ENCODE assay signal across 8 cellular contexts in genomic region chr1:159177273-159177907, GRCh38. TPM values are rescaled to one million over a fixed set of nuclear protein-coding genes. Genes with fewer than 3 reads are reported as not detected.
A peak's percentile ranks its signal among the peaks of the same experiment; 100 is the strongest.
DNase-seq lines count a peak whose midpoint lies in the region; ATAC-seq and TF ChIP-seq lines count a peak whose summit lies in the region.
"Had no signal": no experiment of that assay in that cellular context is flagged by ENCODE, and none has a peak within 500 bp of the region (broad histone marks: within the 10 kb centered on the region; RNA-seq: fewer than 3 reads in every experiment).

No MANE protein-coding gene starts in this region.

- no peak overlapping the region for H3K27ac Mint-ChIP-seq in GM23338

- peaks cover 22% of the 10 kb centered on the region for H3K4me1 Mint-ChIP-seq in GM23338

- H3K4me3 Mint-ChIP-seq in GM23338, result no peak overlapping the region; the same call in 2 of the 3 replicates

- H3K9me2 ChIP-seq in GM23338 (ENCODE audit: insufficient read depth), result no peaks in the 10 kb centered on the region

- peaks cover 4% of the 10 kb centered on the region; the same call in 1 of the 2 replicates for H3K79me2 ChIP-seq in GM23338 (replicated peaks; ENCODE audit: insufficient read depth)

- no peaks in the 10 kb centered on the region for H3K27me3 ChIP-seq in GM23338 (ENCODE audit: insufficient read depth)

- H2AFZ ChIP-seq in GM23338, result no peak overlapping the region

- H3K4me2 ChIP-seq in GM23338, result no peak overlapping the region

- H3K27me3 Mint-ChIP-seq in GM23338 (ENCODE audit: insufficient read depth, low read depth, poor library complexity), result peaks cover 2% of the 10 kb centered on the region

- H4K20me1 ChIP-seq in GM23338 (replicated peaks; ENCODE audit: insufficient read depth), result peaks cover 20% of the 10 kb centered on the region

- ATAC-seq in GM23338 (peak; percentile 38), GM21825 (IDR thresholded peaks at IDR 0.05; ENCODE audit: unreplicated experiment) (no peak)

- no peak for TF ChIP-seq CTCF in GM23338 (conservative IDR thresholded peaks at IDR 0.05; ENCODE audit: low read depth in 2 of 2)

- no peaks in the 10 kb centered on the region for H3F3A ChIP-seq in GM23338 (replicated peaks; ENCODE audit: low read depth)

- no peaks in the 10 kb centered on the region for H3K36me3 ChIP-seq in GM23338 (ENCODE audit: insufficient read depth)

- H3K4me3 ChIP-seq in GM23338, result no peak overlapping the region

- no peak overlapping the region for H3K27ac ChIP-seq in GM23338 (ENCODE audit: low read depth)

- no peaks in the 10 kb centered on the region for H3K9me3 Mint-ChIP-seq in GM23338

- no peaks in the 10 kb centered on the region for H3K36me3 Mint-ChIP-seq in GM23338 (ENCODE audit: low read depth)

- DNase-seq in GM23338 (ENCODE audit: low spot score), result peak; percentile 94
- DNase-seq in NOMO-1 treated with DMSO at 0.1 percent for 48 hours (lab: John Stamatoyannopoulos, UW; ENCODE audit: unreplicated experiment), result peak; percentile 72
- peak; percentile 1 for DNase-seq in central memory CD4-positive, alpha-beta T cell
- peak; percentile 89 for DNase-seq in myocyte (ENCODE audit: low read depth)
- DNase-seq in DMS153 treated with DMSO at 0.1 percent for 48 hours (lab: John Stamatoyannopoulos, UW; ENCODE audit: unreplicated experiment), result no peak
- no peak for DNase-seq in T-helper 9 cell

- H3K4me1 ChIP-seq in GM23338 (ENCODE audit: insufficient read depth), result peaks cover 9% of the 10 kb centered on the region; the same call in 1 of the 2 replicates

TF ChIP-seq in GM23338, 12 proteins besides CTCF, POLR2A, EP300 and RAD21:
- TF ChIP-seq CREB1 (CRISPR knock-in tag; IDR thresholded peaks at IDR 0.05; ENCODE audit: low read depth) (peak; percentile 68), ZNF331 (CRISPR knock-in tag; IDR thresholded peaks at IDR 0.05; ENCODE audit: low read depth) (peak; percentile 55; the same call in 1 of the 2 replicates), ZNF114 (CRISPR knock-in tag; IDR thresholded peaks at IDR 0.05) (peak; percentile 81; the same call in 1 of the 2 replicates), POLR2AphosphoS5 (IDR thresholded peaks at IDR 0.05; ENCODE audit: low read depth) (no peak), ETS1 (IDR thresholded peaks at IDR 0.05) (no peak), EZH2phosphoT487 (IDR thresholded peaks at IDR 0.05; ENCODE audit: unreplicated experiment) (no peak), JUNB (IDR thresholded peaks at IDR 0.05; ENCODE audit: unreplicated experiment) (no peak)
- TF ChIP-seq, protein P1, sequence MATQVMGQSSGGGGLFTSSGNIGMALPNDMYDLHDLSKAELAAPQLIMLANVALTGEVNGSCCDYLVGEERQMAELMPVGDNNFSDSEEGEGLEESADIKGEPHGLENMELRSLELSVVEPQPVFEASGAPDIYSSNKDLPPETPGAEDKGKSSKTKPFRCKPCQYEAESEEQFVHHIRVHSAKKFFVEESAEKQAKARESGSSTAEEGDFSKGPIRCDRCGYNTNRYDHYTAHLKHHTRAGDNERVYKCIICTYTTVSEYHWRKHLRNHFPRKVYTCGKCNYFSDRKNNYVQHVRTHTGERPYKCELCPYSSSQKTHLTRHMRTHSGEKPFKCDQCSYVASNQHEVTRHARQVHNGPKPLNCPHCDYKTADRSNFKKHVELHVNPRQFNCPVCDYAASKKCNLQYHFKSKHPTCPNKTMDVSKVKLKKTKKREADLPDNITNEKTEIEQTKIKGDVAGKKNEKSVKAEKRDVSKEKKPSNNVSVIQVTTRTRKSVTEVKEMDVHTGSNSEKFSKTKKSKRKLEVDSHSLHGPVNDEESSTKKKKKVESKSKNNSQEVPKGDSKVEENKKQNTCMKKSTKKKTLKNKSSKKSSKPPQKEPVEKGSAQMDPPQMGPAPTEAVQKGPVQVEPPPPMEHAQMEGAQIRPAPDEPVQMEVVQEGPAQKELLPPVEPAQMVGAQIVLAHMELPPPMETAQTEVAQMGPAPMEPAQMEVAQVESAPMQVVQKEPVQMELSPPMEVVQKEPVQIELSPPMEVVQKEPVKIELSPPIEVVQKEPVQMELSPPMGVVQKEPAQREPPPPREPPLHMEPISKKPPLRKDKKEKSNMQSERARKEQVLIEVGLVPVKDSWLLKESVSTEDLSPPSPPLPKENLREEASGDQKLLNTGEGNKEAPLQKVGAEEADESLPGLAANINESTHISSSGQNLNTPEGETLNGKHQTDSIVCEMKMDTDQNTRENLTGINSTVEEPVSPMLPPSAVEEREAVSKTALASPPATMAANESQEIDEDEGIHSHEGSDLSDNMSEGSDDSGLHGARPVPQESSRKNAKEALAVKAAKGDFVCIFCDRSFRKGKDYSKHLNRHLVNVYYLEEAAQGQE (IDR thresholded peaks at IDR 0.05; ENCODE audit: unreplicated experiment), result peak; percentile 99
- TF ChIP-seq, protein P2, sequence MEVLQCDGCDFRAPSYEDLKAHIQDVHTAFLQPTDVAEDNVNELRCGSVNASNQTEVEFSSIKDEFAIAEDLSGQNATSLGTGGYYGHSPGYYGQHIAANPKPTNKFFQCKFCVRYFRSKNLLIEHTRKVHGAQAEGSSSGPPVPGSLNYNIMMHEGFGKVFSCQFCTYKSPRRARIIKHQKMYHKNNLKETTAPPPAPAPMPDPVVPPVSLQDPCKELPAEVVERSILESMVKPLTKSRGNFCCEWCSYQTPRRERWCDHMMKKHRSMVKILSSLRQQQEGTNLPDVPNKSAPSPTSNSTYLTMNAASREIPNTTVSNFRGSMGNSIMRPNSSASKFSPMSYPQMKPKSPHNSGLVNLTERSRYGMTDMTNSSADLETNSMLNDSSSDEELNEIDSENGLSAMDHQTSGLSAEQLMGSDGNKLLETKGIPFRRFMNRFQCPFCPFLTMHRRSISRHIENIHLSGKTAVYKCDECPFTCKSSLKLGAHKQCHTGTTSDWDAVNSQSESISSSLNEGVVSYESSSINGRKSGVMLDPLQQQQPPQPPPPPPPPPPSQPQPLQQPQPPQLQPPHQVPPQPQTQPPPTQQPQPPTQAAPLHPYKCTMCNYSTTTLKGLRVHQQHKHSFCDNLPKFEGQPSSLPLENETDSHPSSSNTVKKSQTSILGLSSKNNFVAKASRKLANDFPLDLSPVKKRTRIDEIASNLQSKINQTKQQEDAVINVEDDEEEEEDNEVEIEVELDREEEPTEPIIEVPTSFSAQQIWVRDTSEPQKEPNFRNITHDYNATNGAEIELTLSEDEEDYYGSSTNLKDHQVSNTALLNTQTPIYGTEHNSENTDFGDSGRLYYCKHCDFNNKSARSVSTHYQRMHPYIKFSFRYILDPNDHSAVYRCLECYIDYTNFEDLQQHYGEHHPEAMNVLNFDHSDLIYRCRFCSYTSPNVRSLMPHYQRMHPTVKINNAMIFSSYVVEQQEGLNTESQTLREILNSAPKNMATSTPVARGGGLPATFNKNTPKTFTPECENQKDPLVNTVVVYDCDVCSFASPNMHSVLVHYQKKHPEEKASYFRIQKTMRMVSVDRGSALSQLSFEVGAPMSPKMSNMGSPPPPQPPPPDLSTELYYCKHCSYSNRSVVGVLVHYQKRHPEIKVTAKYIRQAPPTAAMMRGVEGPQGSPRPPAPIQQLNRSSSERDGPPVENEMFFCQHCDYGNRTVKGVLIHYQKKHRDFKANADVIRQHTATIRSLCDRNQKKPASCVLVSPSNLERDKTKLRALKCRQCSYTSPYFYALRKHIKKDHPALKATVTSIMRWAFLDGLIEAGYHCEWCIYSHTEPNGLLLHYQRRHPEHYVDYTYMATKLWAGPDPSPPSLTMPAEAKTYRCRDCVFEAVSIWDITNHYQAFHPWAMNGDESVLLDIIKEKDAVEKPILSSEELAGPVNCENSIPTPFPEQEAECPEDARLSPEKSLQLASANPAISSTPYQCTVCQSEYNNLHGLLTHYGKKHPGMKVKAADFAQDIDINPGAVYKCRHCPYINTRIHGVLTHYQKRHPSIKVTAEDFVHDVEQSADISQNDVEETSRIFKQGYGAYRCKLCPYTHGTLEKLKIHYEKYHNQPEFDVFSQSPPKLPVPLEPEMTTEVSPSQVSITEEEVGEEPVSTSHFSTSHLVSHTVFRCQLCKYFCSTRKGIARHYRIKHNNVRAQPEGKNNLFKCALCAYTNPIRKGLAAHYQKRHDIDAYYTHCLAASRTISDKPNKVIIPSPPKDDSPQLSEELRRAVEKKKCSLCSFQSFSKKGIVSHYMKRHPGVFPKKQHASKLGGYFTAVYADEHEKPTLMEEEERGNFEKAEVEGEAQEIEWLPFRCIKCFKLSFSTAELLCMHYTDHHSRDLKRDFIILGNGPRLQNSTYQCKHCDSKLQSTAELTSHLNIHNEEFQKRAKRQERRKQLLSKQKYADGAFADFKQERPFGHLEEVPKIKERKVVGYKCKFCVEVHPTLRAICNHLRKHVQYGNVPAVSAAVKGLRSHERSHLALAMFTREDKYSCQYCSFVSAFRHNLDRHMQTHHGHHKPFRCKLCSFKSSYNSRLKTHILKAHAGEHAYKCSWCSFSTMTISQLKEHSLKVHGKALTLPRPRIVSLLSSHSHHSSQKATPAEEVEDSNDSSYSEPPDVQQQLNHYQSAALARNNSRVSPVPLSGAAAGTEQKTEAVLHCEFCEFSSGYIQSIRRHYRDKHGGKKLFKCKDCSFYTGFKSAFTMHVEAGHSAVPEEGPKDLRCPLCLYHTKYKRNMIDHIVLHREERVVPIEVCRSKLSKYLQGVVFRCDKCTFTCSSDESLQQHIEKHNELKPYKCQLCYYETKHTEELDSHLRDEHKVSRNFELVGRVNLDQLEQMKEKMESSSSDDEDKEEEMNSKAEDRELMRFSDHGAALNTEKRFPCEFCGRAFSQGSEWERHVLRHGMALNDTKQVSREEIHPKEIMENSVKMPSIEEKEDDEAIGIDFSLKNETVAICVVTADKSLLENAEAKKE (CRISPR knock-in tag; IDR thresholded peaks at IDR 0.05), result 0 out of 2 replicates have a peak, but pooled peaks have one; percentile 11

RNA-seq across cellular contexts. Expression of gene CADM3, which starts 6.0 kb away (rescaled TPM):
- 2.9 and 4.4 TPM in 2 replicates for total RNA-seq in GM23338 (2014; rRNA removed; shearing (Covaris generic))
- polyA plus RNA-seq in GM23338 (2016; fragmentation: Nextera tagmentation; extraction: Ambion mirVana), result 1.5 and 2.0 TPM in 2 replicates
- 1.4 and 2.5 TPM in 2 replicates for total RNA-seq in myocyte
- polyA plus RNA-seq in myocyte (2012), result 8.0 TPM

RNA-seq across cellular contexts. Expression of gene ACKR1, which starts 27.3 kb away (rescaled TPM):
- not detected in 2 replicates for total RNA-seq in GM23338 (2014; rRNA removed; shearing (Covaris generic))
- 0.29 TPM in 1 of 2 replicates, not detected in the other for polyA plus RNA-seq in GM23338 (2016; fragmentation: Nextera tagmentation; extraction: Ambion mirVana)
- total RNA-seq in myocyte, result 0.78 TPM in 1 of 2 replicates, not detected in the other
- 0.19 TPM for polyA plus RNA-seq in myocyte (2012)
- total RNA-seq: mononuclear cell had no signal

Comparison
In these comparisons a context has a peak if more than half of its experiments do, and no peak if none do; other contexts are left out.
1. DNase-seq: peak in GM23338 (single experiment), NOMO-1 treated with DMSO at 0.1 percent for 48 hours (single experiment), central memory CD4-positive, alpha-beta T cell (single experiment) and myocyte (single experiment); none in DMS153 treated with DMSO at 0.1 percent for 48 hours (single experiment) and T-helper 9 cell (single experiment).